Comparison of ENCODE assay signal across 16 cellular contexts in the genomic region with DNA sequence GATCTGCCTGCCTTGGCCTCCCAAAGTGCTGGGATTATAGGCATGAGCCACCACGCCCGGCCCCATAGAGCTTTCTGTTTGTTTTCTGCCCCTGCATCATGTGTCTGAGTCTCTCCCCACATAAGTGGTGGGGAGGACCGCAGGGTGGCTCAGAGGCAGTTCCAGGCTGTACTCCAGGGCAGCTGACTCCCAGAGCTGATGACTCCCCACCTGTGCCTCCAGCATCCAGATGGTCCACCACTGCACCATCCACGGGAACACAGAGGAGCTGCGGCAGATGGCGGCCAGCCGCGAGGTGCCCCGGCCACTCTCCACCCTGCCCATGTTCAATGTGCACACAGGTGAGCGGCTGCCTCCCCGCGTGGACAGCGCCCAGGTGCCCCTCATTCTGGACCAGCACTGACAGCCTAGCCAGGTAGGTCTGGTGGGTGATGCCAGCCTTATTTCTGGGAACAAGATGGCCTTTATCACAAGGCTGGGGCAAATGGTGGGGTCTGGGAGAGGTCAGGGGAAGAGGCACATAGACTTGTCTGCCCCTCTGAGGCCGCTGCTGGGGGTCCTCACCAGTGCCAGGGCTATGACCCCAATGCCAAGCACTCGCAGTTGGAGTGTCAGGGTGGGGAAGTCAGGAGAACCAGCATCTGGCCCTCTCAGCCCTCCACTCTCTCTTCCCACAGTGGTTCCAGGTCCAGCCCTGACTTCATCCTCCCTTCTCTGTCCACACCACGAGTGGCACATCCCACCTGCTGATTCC. TPM values are rescaled to one million over a fixed set of nuclear protein-coding genes. Genes with fewer than 3 reads are reported as not detected.
DNase-seq lines count a peak whose midpoint lies in the region; TF ChIP-seq lines count a peak whose summit lies in the region.
"Had no signal": no experiment of that assay in that cellular context is flagged by ENCODE, and none has a peak within 500 bp of the region (broad histone marks: within the 10 kb centered on the region; RNA-seq: fewer than 3 reads in every experiment).

No MANE protein-coding gene starts in this region.

- no peaks in the 10 kb centered on the region for H3K36me3 ChIP-seq in hepatocyte (replicated peaks; ENCODE audit: insufficient read depth, low read depth)
- no peaks in the 10 kb centered on the region for H3K36me3 ChIP-seq in skeletal muscle satellite cell (ENCODE audit: insufficient read depth, low read length)
- no peaks in the 10 kb centered on the region for H3K36me3 ChIP-seq in colonic mucosa
- H3K36me3 ChIP-seq: upper lobe of left lung had no signal

- no peaks in the 10 kb centered on the region for H4K20me1 ChIP-seq in hepatocyte (ENCODE audit: insufficient read depth, poor library complexity, severe bottlenecking)

- H3K4me2 ChIP-seq in hepatocyte (peak overlapping the region; percentile 21), skeletal muscle satellite cell (ENCODE audit: low read length) (no peak overlapping the region)

- no peaks in the 10 kb centered on the region for H3K27me3 ChIP-seq in hepatocyte
- H3K27me3 ChIP-seq in skeletal muscle satellite cell (ENCODE audit: control insufficient read depth, insufficient read depth, low read length) = no peaks in the 10 kb centered on the region
- no peaks in the 10 kb centered on the region for H3K27me3 ChIP-seq in colonic mucosa
- H3K27me3 ChIP-seq: upper lobe of left lung had no signal

- H3K9ac ChIP-seq in skeletal muscle satellite cell (ENCODE audit: low read depth, low read length) (peak overlapping the region; percentile 11), colonic mucosa (ENCODE audit: low read depth in 2 of 2, low read length in 2 of 2) (no peak overlapping the region)

- no peak overlapping the region for H3K4me3 ChIP-seq in hepatocyte
- no peak overlapping the region for H3K4me3 ChIP-seq in skeletal muscle satellite cell (ENCODE audit: low read length)
- no peak overlapping the region for H3K4me3 ChIP-seq in colonic mucosa
- H3K4me3 ChIP-seq: upper lobe of left lung had no signal

- WGBS in hepatocyte (ENCODE audit: low lambda C conversion rate, missing lambda C conversion rate) = 90% methylated on average over 16 of the region's 16 CpGs

- intact Hi-C loops in colonic mucosa (cut with DNase I) = no loop called here

- TF ChIP-seq CTCF in hepatocyte (IDR thresholded peaks at IDR 0.05; ENCODE audit: poor library complexity) (no peak), colonic mucosa (IDR thresholded peaks at IDR 0.05) (no peak)

- peak; percentile 81 for DNase-seq in DMS 273 (lab: John Stamatoyannopoulos, UW; ENCODE audit: unreplicated experiment)
- peak; percentile 88 for DNase-seq in NCI-H69 (lab: John Stamatoyannopoulos, UW)
- DNase-seq in hepatocyte (ENCODE audit: low spot score) = no peak
- no peak for DNase-seq in NCI-H2196 treated with DMSO at 0.1 percent for 48 hours (lab: John Stamatoyannopoulos, UW; ENCODE audit: unreplicated experiment)
- no peak for DNase-seq in colonic mucosa
- no peak for DNase-seq in epidermal melanocyte (ENCODE audit: insufficient read length, low spot score)
- no peak for DNase-seq in pons (ENCODE audit: low spot score)
- DNase-seq: activated CD4-positive, CD25-positive, alpha-beta regulatory T cell treated with anti-CD3 and anti-CD28 coated beads, Interleukin-2, amount 50 U/mL, for 72 hours; central memory CD4-positive, alpha-beta T cell; MV-4-11; naive B cell; stimulated activated CD4-positive, alpha-beta T cell treated with anti-CD3 and anti-CD28 coated beads, Interleukin-4, amount 100 ng/mL, for 1 hour had no signal

- H3K9me2 ChIP-seq in hepatocyte (replicated peaks; ENCODE audit: insufficient read depth) = no peaks in the 10 kb centered on the region

- H3K9me3 ChIP-seq in hepatocyte (ENCODE audit: low read depth) = no peaks in the 10 kb centered on the region
- no peaks in the 10 kb centered on the region for H3K9me3 ChIP-seq in skeletal muscle satellite cell (replicated peaks; ENCODE audit: low read length)
- no peaks in the 10 kb centered on the region for H3K9me3 ChIP-seq in colonic mucosa
- H3K9me3 ChIP-seq: upper lobe of left lung had no signal

- no peak overlapping the region for H2AFZ ChIP-seq in hepatocyte

- H3K27ac ChIP-seq in hepatocyte = peak overlapping the region; percentile 83
- H3K27ac ChIP-seq in colonic mucosa = no peak overlapping the region

- H3K4me1 ChIP-seq in hepatocyte (ENCODE audit: insufficient read depth) (peaks cover 47% of the 10 kb centered on the region), skeletal muscle satellite cell (ENCODE audit: control insufficient read depth, insufficient read depth, low read length) (peaks cover 54% of the 10 kb centered on the region), colonic mucosa (peaks cover 6% of the 10 kb centered on the region)

- H3K79me2 ChIP-seq in hepatocyte = no peaks in the 10 kb centered on the region

RNA-seq across cellular contexts. Expression of gene SGCA, which starts 9.4 kb away (rescaled TPM):
- total RNA-seq in hepatocyte (0.37 TPM in 1 of 2 replicates, not detected in the other), colonic mucosa (1 to 10 TPM in 1 of 2 donors, under 1 TPM in 1; 0.89 to 5.5 TPM)
- polyA plus RNA-seq in hepatocyte = 0.83 and 2.2 TPM in 2 replicates
- 2.5 and 15.7 TPM in 2 replicates for total RNA-seq in skeletal muscle satellite cell (2012; rRNA removed)
- total RNA-seq: glomerular endothelial cell had no signal
- polyA plus RNA-seq: keratinocyte had no signal

RNA-seq across cellular contexts. Expression of gene PPP1R9B, which starts 24.7 kb away (rescaled TPM):
- total RNA-seq in hepatocyte (22.5 and 26.2 TPM in 2 replicates), colonic mucosa (10 to 100 TPM; 36.6 to 43.2 TPM)
- 5.1 and 6.7 TPM in 2 replicates for polyA plus RNA-seq in hepatocyte
- 29.2 and 29.5 TPM in 2 replicates for total RNA-seq in skeletal muscle satellite cell (2012; rRNA removed)

RNA-seq across cellular contexts. Expression of gene COL1A1, which starts 26.2 kb away (rescaled TPM):
- total RNA-seq in hepatocyte (351 and 1,063 TPM in 2 replicates), colonic mucosa (100 to 1,000 TPM in 1 of 2 donors, 10 to 100 TPM in 1; 74.7 to 127 TPM)
- 5,822 and 6,071 TPM in 2 replicates for polyA plus RNA-seq in hepatocyte
- total RNA-seq in skeletal muscle satellite cell (2012; rRNA removed) = 1,202 and 1,869 TPM in 2 replicates

RNA-seq across cellular contexts. Expression of gene SAMD14, which starts 45.3 kb away (rescaled TPM):
- total RNA-seq in hepatocyte = 2.4 and 3.1 TPM in 2 replicates
- polyA plus RNA-seq in hepatocyte = 3.1 and 4.2 TPM in 2 replicates
- 0.44 and 0.51 TPM in 2 replicates for total RNA-seq in skeletal muscle satellite cell (2012; rRNA removed)
- total RNA-seq in colonic mucosa = 1 to 10 TPM in 1 of 2 donors, under 1 TPM in 1; 0.77 to 2.3 TPM
- polyA plus RNA-seq: keratinocyte had no signal

Comparison
In these comparisons a context has a peak if more than half of its experiments do, and no peak if none do; other contexts are left out.
1. DNase-seq: peak in DMS 273 (single experiment) and NCI-H69 (single experiment); none in hepatocyte (single experiment), NCI-H2196 treated with DMSO at 0.1 percent for 48 hours (single experiment), colonic mucosa (single experiment), epidermal melanocyte (single experiment) and pons (single experiment).